In the genomic region with DNA sequence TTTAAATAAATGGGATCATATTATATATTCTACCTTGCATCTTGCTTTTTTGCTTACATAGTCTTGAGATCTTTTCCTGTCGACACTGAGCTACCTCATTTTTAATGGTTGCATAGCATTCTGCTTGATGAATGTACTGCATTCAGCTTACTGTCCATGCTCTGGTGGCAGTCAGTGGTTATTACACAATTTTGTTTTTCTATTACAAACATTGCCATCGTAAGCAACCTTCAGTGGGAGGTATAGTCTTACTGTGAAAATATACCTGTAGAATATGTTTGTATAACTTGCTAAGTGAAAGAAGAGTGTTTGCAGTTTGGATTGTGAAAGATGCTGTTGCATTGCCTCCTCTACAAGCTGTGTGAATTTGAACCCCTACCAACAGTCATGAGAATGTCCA, we compare ENCODE assay signal across 15 cellular contexts. TPM values are rescaled to one million over a fixed set of nuclear protein-coding genes. Genes with fewer than 3 reads are reported as not detected.
DNase-seq lines count a peak whose midpoint lies in the region; ATAC-seq, FAIRE-seq and TF ChIP-seq lines count a peak whose summit lies in the region.
"Had no signal": no experiment of that assay in that cellular context is flagged by ENCODE, and none has a peak within 500 bp of the region (broad histone marks: within the 10 kb centered on the region; RNA-seq: fewer than 3 reads in every experiment).

No MANE protein-coding gene starts in this region.

- H3K27me3 ChIP-seq in adipocyte (replicated peaks; ENCODE audit: control insufficient read depth, insufficient read depth, low read length) (no peaks in the 10 kb centered on the region), foreskin keratinocyte (no peaks in the 10 kb centered on the region)
- H3K27me3 ChIP-seq: neutrophil had no signal

- peak; percentile 50 for ATAC-seq in foreskin keratinocyte
- ATAC-seq: activated T-helper 17 cell treated with anti-CD3 and anti-CD28 coated beads, Interleukin-2, amount 50 U/mL, for 72 hours; esophagus mucosa had no signal

- H3K9ac ChIP-seq in adipocyte (ENCODE audit: low read length) = no peak overlapping the region

- no peak for DNase-seq in D721Med (ENCODE audit: insufficient read length, low spot score)
- DNase-seq in HT-29 (ENCODE audit: low spot score) = peak; percentile 20
- DNase-seq in adipocyte (ENCODE audit: low read depth) = peak; percentile 11
- no peak for DNase-seq in foreskin keratinocyte
- DNase-seq in NCI-H1930 (lab: John Stamatoyannopoulos, UW) = no peak
- DNase-seq in NOMO-1 (lab: John Stamatoyannopoulos, UW; ENCODE audit: unreplicated experiment in 2 of 2) = no peak
- no peak for DNase-seq in T-helper 9 cell
- DNase-seq in stimulated activated CD4-positive, alpha-beta T cell treated with anti-CD3 and anti-CD28 coated beads, Interleukin-1b, Interleukin-23, amount 100 ng/mL, for 48 hours = no peak
- DNase-seq: activated CD4-positive, alpha-beta T cell treated with anti-CD3 and anti-CD28 coated beads for 48 hours; central memory CD4-positive, alpha-beta T cell; NCI-H2171 treated with DMSO at 0.1 percent for 48 hours; T-cell had no signal

- H3K27ac ChIP-seq in foreskin keratinocyte = no peak overlapping the region
- H3K27ac ChIP-seq: neutrophil had no signal

- H3K4me3 ChIP-seq in adipocyte (ENCODE audit: low read length) = no peak overlapping the region

- peaks cover 62% of the 10 kb centered on the region for H3K36me3 ChIP-seq in adipocyte (ENCODE audit: control insufficient read depth, insufficient read depth, low read length, severe bottlenecking)

- FAIRE-seq in D721Med (lab: Jason Lieb, UNC) = peak; percentile 35

- no peaks in the 10 kb centered on the region for H3K9me3 ChIP-seq in adipocyte (ENCODE audit: control insufficient read depth, low read length)
- H3K9me3 ChIP-seq: neutrophil had no signal

- no peak for TF ChIP-seq CTCF in D721Med (IDR thresholded peaks at IDR 0.05; ENCODE audit: insufficient read depth, missing control alignments)
- TF ChIP-seq CTCF in foreskin keratinocyte (conservative IDR thresholded peaks at IDR 0.05) = peak; percentile 28

- peaks cover 11% of the 10 kb centered on the region for H3K4me1 ChIP-seq in adipocyte (ENCODE audit: control insufficient read depth, insufficient read depth, low read length)
- peaks cover 5% of the 10 kb centered on the region for H3K4me1 ChIP-seq in foreskin keratinocyte

RNA-seq across cellular contexts. Expression of gene UBXN4, which starts 43.4 kb away (rescaled TPM):
- 27.8 and 28.3 TPM in 2 replicates for total RNA-seq in HT-29 (2014; rRNA removed; shearing (Covaris generic))
- 65.4 and 72.3 TPM in 2 replicates for total RNA-seq in foreskin keratinocyte
- polyA plus RNA-seq in foreskin keratinocyte = 22.3 and 24.5 TPM in 2 replicates

RNA-seq across cellular contexts. Expression of gene LCT, which starts 52.0 kb away (rescaled TPM):
- total RNA-seq in HT-29 (2014; rRNA removed; shearing (Covaris generic)) = not detected in 2 replicates
- not detected in 2 replicates for total RNA-seq in foreskin keratinocyte
- not detected in 2 replicates for polyA plus RNA-seq in foreskin keratinocyte
- total RNA-seq: esophagus mucosa had no signal

Comparison
In these comparisons a context has a peak if more than half of its experiments do, and no peak if none do; other contexts are left out.
1. DNase-seq: peak in HT-29 (single experiment) and adipocyte (single experiment); none in D721Med (single experiment), foreskin keratinocyte (0 of 2), NCI-H1930 (0 of 2), NOMO-1 (0 of 2), T-helper 9 cell (single experiment) and stimulated activated CD4-positive, alpha-beta T cell treated with anti-CD3 and anti-CD28 coated beads, Interleukin-1b, Interleukin-23, amount 100 ng/mL, for 48 hours (single experiment).